8 cellular contexts compared by ENCODE assay signal in genomic region chr15:41494190-41494921, GRCh38. TPM values are rescaled to one million over a fixed set of nuclear protein-coding genes. Genes with fewer than 3 reads are reported as not detected.
A peak's percentile ranks its signal among the peaks of the same experiment; 100 is the strongest.
DNase-seq lines count a peak whose midpoint lies in the region; ATAC-seq and TF ChIP-seq lines count a peak whose summit lies in the region.

No MANE protein-coding gene starts in this region.

- peaks cover 6% of the 10 kb centered on the region for H3K4me1 ChIP-seq in HUES48 (ENCODE audit: control insufficient read depth, insufficient read depth, low read length)

- no peaks in the 10 kb centered on the region for H3K36me3 Mint-ChIP-seq in activated CD8-positive, alpha-beta T cell treated with anti-CD3 and anti-CD28 coated beads for 36 hours (ENCODE audit: low read depth)

- H3K4me1 Mint-ChIP-seq in activated CD8-positive, alpha-beta T cell treated with anti-CD3 and anti-CD28 coated beads for 36 hours (ENCODE audit: low read depth): peaks cover 33% of the 10 kb centered on the region

- no peaks in the 10 kb centered on the region for H3K9me3 Mint-ChIP-seq in activated CD8-positive, alpha-beta T cell treated with anti-CD3 and anti-CD28 coated beads for 36 hours

- POLR2A ChIA-PET in activated CD8-positive, alpha-beta T cell treated with anti-CD3 and anti-CD28 coated beads for 36 hours (lab: Charles Lee): interaction anchor here (0.9 to 1.5 kb wide), 2 partner anchors 11 to 23 kb away, joined by 3 to 4 read pairs; no protein-coding TSS in a partner anchor

- no peak for TF ChIP-seq CTCF in activated CD8-positive, alpha-beta T cell treated with anti-CD3 and anti-CD28 coated beads for 36 hours (IDR thresholded peaks at IDR 0.05)
- no peak for TF ChIP-seq CTCF in fibroblast of villous mesenchyme (IDR thresholded peaks at IDR 0.05; ENCODE audit: insufficient read depth, low read depth, low read length)

- H3K27me3 ChIP-seq in HUES48 (ENCODE audit: control insufficient read depth, insufficient read depth, low read length): peaks cover 91% of the 10 kb centered on the region

- peak; percentile 79 for DNase-seq in D341Med (ENCODE audit: low spot score)
- peak; percentile 63 for DNase-seq in activated CD8-positive, alpha-beta T cell treated with anti-CD3 and anti-CD28 coated beads for 36 hours
- no peak for DNase-seq in fibroblast of villous mesenchyme (ENCODE audit: low read depth)
- peak; percentile 58 for DNase-seq in retina
- no peak for DNase-seq in GM19240 (ENCODE audit: insufficient read length, low spot score)
- no peak for DNase-seq in NCI-H774 (lab: John Stamatoyannopoulos, UW)

- H3K4me3 ChIP-seq in HUES48 (ENCODE audit: low read depth, low read length) (peak overlapping the region; percentile 66), fibroblast of villous mesenchyme (ENCODE audit: low read depth, low read length) (peak overlapping the region; percentile 60)

- H3K27ac ChIP-seq in HUES48 (ENCODE audit: low read depth, low read length): no peak overlapping the region

- no peaks in the 10 kb centered on the region for H3K9me3 ChIP-seq in HUES48 (ENCODE audit: control insufficient read depth, insufficient read depth, low read length)

- H3K27ac Mint-ChIP-seq in activated CD8-positive, alpha-beta T cell treated with anti-CD3 and anti-CD28 coated beads for 36 hours: no peak overlapping the region

- peak overlapping the region; percentile 65 for H3K4me3 Mint-ChIP-seq in activated CD8-positive, alpha-beta T cell treated with anti-CD3 and anti-CD28 coated beads for 36 hours

- CTCF ChIA-PET in activated CD8-positive, alpha-beta T cell treated with anti-CD3 and anti-CD28 coated beads for 36 hours (lab: Charles Lee): no interaction called here

- intact Hi-C loops in activated CD8-positive, alpha-beta T cell treated with anti-CD3 and anti-CD28 coated beads for 36 hours (cut with micrococcal nuclease): no loop called here

- no peak overlapping the region for H3K9ac ChIP-seq in HUES48 (ENCODE audit: low read depth, low read length)

- no peaks in the 10 kb centered on the region for H3K36me3 ChIP-seq in HUES48 (ENCODE audit: control insufficient read depth, insufficient read depth, low read length)

- peak; percentile 21 for ATAC-seq in GM21381 (IDR thresholded peaks at IDR 0.05; ENCODE audit: unreplicated experiment)
- ATAC-seq in activated CD8-positive, alpha-beta T cell treated with anti-CD3 and anti-CD28 coated beads for 36 hours: peak; percentile 5

- peaks cover 51% of the 10 kb centered on the region for H3K27me3 Mint-ChIP-seq in activated CD8-positive, alpha-beta T cell treated with anti-CD3 and anti-CD28 coated beads for 36 hours

RNA-seq across cellular contexts. Expression of gene ITPKA, which starts 0.7 kb away (rescaled TPM):
- total RNA-seq in activated CD8-positive, alpha-beta T cell treated with anti-CD3 and anti-CD28 coated beads for 36 hours: 1 to 10 TPM; 4.7 to 6.1 TPM
- 0.86 and 1.6 TPM in 2 replicates for total RNA-seq in fibroblast of villous mesenchyme

RNA-seq across cellular contexts. Expression of gene LTK, which starts 19.3 kb away (rescaled TPM):
- total RNA-seq in activated CD8-positive, alpha-beta T cell treated with anti-CD3 and anti-CD28 coated beads for 36 hours: under 1 TPM; 0.81 to 0.83 TPM
- 0.86 and 1.6 TPM in 2 replicates for total RNA-seq in fibroblast of villous mesenchyme

RNA-seq across cellular contexts. Expression of gene RPAP1, which starts 49.7 kb away (rescaled TPM):
- 10 to 100 TPM; 54.7 to 54.8 TPM for total RNA-seq in activated CD8-positive, alpha-beta T cell treated with anti-CD3 and anti-CD28 coated beads for 36 hours
- total RNA-seq in fibroblast of villous mesenchyme: 14.8 and 26.8 TPM in 2 replicates

Comparison
In these comparisons a context has a peak if more than half of its experiments do, and no peak if none do; other contexts are left out.
1. DNase-seq: peak in D341Med (single experiment), activated CD8-positive, alpha-beta T cell treated with anti-CD3 and anti-CD28 coated beads for 36 hours (single experiment) and retina (single experiment); none in fibroblast of villous mesenchyme (single experiment), GM19240 (single experiment) and NCI-H774 (single experiment).